ENCODE assay signal across 14 cellular contexts in the genomic region with DNA sequence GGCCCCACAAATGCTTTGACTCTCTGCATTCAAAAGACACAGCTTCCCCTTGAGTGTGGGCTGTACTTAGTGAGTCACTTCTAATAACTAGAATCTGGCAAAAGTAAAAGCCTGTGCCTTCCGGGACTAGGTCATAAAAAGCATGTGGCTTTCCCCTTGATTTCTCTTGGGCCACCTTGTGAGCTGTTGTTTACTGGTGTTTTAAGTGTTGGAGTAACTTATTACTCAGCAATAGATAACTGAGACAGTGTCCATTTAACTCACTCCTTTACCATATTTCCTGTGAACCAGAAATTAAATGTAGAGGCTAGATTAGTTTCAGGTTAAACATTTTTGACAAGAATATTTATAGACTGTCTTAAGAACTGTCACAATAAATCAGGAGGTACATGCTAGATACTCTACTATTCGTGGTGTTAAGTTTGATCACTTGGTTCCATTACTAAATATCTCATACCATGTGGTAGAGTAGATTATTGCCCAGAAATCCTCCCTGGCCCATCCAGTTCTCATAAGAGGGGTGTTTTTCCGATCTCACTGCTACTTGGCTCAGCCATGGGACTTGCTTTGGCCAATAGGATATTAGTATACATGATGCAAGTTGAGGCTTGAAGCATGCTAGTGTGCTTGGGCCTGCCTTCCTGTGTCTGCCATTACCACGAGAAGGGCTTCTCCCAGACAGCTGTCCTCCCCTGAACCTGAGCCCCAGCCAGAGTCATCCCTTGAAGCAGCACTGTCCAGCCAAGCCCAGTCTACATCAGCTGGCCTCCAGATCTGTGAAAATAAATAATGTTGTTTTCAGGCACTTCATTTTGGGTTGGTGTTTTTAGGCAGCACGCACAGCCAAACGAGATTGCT. TPM values are rescaled to one million over a fixed set of nuclear protein-coding genes. Genes with fewer than 3 reads are reported as not detected.
DNase-seq lines count a peak whose midpoint lies in the region; ATAC-seq and TF ChIP-seq lines count a peak whose summit lies in the region.
"Had no signal": no experiment of that assay in that cellular context is flagged by ENCODE, and none has a peak within 500 bp of the region (broad histone marks: within the 10 kb centered on the region; RNA-seq: fewer than 3 reads in every experiment).

No MANE protein-coding gene starts in this region.

- no peaks in the 10 kb centered on the region for H3K9me2 ChIP-seq in SK-N-SH

- intact Hi-C loops in gastrocnemius medialis (cut with DNase I; ENCODE audit: low total_unique reads), result loop anchor here (5.0 kb wide), 1 partner anchor 34 kb away; the partner anchor contains the start of gene MARCHF6

- TF ChIP-seq RAD21 in SK-N-SH (IDR thresholded peaks at IDR 0.05; ENCODE audit: low read length), result no peak

- H3K36me3 ChIP-seq in SK-N-SH (replicated peaks in 1 of 2; ENCODE audit: control insufficient read depth in 1 of 2, insufficient read depth in 2 of 2, low read length in 1 of 2) (no peaks in the 10 kb centered on the region), gastrocnemius medialis (no peaks in the 10 kb centered on the region)
- H3K36me3 ChIP-seq: brain microvascular endothelial cell, Peyer's patch, thoracic aorta had no signal

- TF ChIP-seq POLR2A in gastrocnemius medialis (IDR thresholded peaks at IDR 0.05), result no peak

- H3F3A ChIP-seq in SK-N-SH (replicated peaks; ENCODE audit: insufficient read depth), result no peaks in the 10 kb centered on the region

- no peak for TF ChIP-seq EP300 in SK-N-SH (IDR thresholded peaks at IDR 0.05; ENCODE audit: borderline replicate concordance in 1 of 2, low read depth in 1 of 2, low read length in 1 of 2)

- no peak overlapping the region for H2AFZ ChIP-seq in SK-N-SH (ENCODE audit: low read depth)
- H2AFZ ChIP-seq: GM23338 had no signal

- POLR2A ChIA-PET in SK-N-SH (lab: Yijun Ruan, JAX), result no interaction called here

- in situ Hi-C loops in gastrocnemius medialis (cut with MboI; ENCODE audit: low sequenced_read_pairs in 4 of 4), result no loop called here

- H3K27me3 ChIP-seq in SK-N-SH (ENCODE audit: insufficient read depth) (no peaks in the 10 kb centered on the region), gastrocnemius medialis (no peaks in the 10 kb centered on the region)
- H3K27me3 ChIP-seq: brain microvascular endothelial cell, Peyer's patch had no signal

- no peaks in the 10 kb centered on the region for H4K20me1 ChIP-seq in SK-N-SH (ENCODE audit: insufficient read depth)

- DNase-seq in SK-N-SH, result no peak
- peak; percentile 30 for DNase-seq in OCI-M1 (lab: John Stamatoyannopoulos, UW)
- DNase-seq in gastrocnemius medialis, result peak in 1 of 2 donors; percentile 55
- DNase-seq in NCI-H510A treated with DMSO at 0.1 percent for 48 hours (lab: John Stamatoyannopoulos, UW), result no peak
- no peak for DNase-seq in hypothalamus (lab: John Stamatoyannopoulos, UW)
- no peak for DNase-seq in AG08395 (ENCODE audit: low spot score)
- DNase-seq: brain microvascular endothelial cell; GDM1; Peyer's patch; stimulated activated CD4-positive, alpha-beta T cell treated with anti-CD3 and anti-CD28 coated beads, Interleukin-1b, Interleukin-23, amount 100 ng/mL, for 48 hours had no signal

- H3K27ac ChIP-seq in SK-N-SH (ENCODE audit: low read depth in 2 of 2, low read length in 1 of 2), result no peak overlapping the region
- H3K27ac ChIP-seq in gastrocnemius medialis, result peak overlapping the region; percentile 70 to 78 (median 74)
- H3K27ac ChIP-seq: brain microvascular endothelial cell, Peyer's patch, thoracic aorta had no signal

- CTCF ChIA-PET in SK-N-SH (lab: Yijun Ruan, JAX), result interaction anchor here (0.9 kb wide), 1 partner anchor 151 kb away, joined by 3 read pairs; no protein-coding TSS in a partner anchor

- no peak overlapping the region for H3K4me2 ChIP-seq in SK-N-SH
- H3K4me2 ChIP-seq: GM23338 had no signal

- H3K4me1 ChIP-seq in SK-N-SH (ENCODE audit: control insufficient read depth in 1 of 2, insufficient read depth in 2 of 2, low read depth in 1 of 2, low read length in 1 of 2) (no peaks in the 10 kb centered on the region), gastrocnemius medialis (peaks cover 21 to 27% of the 10 kb centered on the region in 2 donors)
- H3K4me1 ChIP-seq: Peyer's patch had no signal

- 73% methylated on average over 6 of the region's 6 CpGs for WGBS in SK-N-SH (ENCODE audit: low lambda C conversion rate)

- H3K4me3 ChIP-seq in SK-N-SH (ENCODE audit: low read depth in 2 of 2, low read length in 1 of 2), result no peak overlapping the region
- H3K4me3 ChIP-seq in gastrocnemius medialis, result no peak overlapping the region
- H3K4me3 ChIP-seq: GM23338, Peyer's patch, thoracic aorta had no signal

- no peaks in the 10 kb centered on the region for H3K79me2 ChIP-seq in SK-N-SH (ENCODE audit: insufficient read depth)

- H3K9me3 ChIP-seq in SK-N-SH (no peaks in the 10 kb centered on the region), gastrocnemius medialis (no peaks in the 10 kb centered on the region)
- H3K9me3 ChIP-seq: Peyer's patch, thoracic aorta had no signal

- H3K9ac ChIP-seq in SK-N-SH, result no peak overlapping the region

- ATAC-seq in SK-N-SH treated with all-trans-retinoic acid at 6 μM for 48 hours (peak; percentile 38; the same call in 1 of the 3 replicates), HG02840 (IDR thresholded peaks at IDR 0.05; ENCODE audit: low FRiP score, unreplicated experiment) (peak; percentile 75), gastrocnemius medialis (peak; percentile 48 to 64)
- ATAC-seq: GM23338 had no signal

- TF ChIP-seq CTCF in SK-N-SH (IDR thresholded peaks at IDR 0.05) (no peak), gastrocnemius medialis (IDR thresholded peaks at IDR 0.05 in 4 of 5, conservative IDR thresholded peaks at IDR 0.05 in 1 of 5) (no peak)

TF ChIP-seq in SK-N-SH treated with all-trans-retinoic acid at 6 μM for 48 hours, 23 proteins besides CTCF, POLR2A, EP300 and RAD21 (continues in another document):
- TF ChIP-seq OSR1 (CRISPR knock-in tag; IDR thresholded peaks at IDR 0.05) (no peak), TOX (CRISPR knock-in tag; IDR thresholded peaks at IDR 0.05; ENCODE audit: borderline replicate concordance) (no peak), RARB (CRISPR knock-in tag; IDR thresholded peaks at IDR 0.05) (no peak), ESRRG (CRISPR knock-in tag; IDR thresholded peaks at IDR 0.05) (no peak), ZNF8 (CRISPR knock-in tag; IDR thresholded peaks at IDR 0.05) (no peak), ZFP30 (CRISPR knock-in tag; IDR thresholded peaks at IDR 0.05) (no peak)
- TF ChIP-seq, protein P1, sequence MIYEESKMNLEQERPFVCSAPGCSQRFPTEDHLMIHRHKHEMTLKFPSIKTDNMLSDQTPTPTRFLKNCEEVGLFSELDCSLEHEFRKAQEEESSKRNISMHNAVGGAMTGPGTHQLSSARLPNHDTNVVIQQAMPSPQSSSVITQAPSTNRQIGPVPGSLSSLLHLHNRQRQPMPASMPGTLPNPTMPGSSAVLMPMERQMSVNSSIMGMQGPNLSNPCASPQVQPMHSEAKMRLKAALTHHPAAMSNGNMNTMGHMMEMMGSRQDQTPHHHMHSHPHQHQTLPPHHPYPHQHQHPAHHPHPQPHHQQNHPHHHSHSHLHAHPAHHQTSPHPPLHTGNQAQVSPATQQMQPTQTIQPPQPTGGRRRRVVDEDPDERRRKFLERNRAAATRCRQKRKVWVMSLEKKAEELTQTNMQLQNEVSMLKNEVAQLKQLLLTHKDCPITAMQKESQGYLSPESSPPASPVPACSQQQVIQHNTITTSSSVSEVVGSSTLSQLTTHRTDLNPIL (CRISPR knock-in tag; IDR thresholded peaks at IDR 0.05; ENCODE audit: low read depth), result no peak

TF ChIP-seq in SK-N-SH, 30 proteins besides CTCF, POLR2A, EP300 and RAD21 (continues in another document):
- TF ChIP-seq RFX5 (IDR thresholded peaks at IDR 0.05; ENCODE audit: low read length), result no peak
- no peak for TF ChIP-seq FOXM1 (IDR thresholded peaks at IDR 0.05; ENCODE audit: low read depth)
- TF ChIP-seq, protein P2, sequence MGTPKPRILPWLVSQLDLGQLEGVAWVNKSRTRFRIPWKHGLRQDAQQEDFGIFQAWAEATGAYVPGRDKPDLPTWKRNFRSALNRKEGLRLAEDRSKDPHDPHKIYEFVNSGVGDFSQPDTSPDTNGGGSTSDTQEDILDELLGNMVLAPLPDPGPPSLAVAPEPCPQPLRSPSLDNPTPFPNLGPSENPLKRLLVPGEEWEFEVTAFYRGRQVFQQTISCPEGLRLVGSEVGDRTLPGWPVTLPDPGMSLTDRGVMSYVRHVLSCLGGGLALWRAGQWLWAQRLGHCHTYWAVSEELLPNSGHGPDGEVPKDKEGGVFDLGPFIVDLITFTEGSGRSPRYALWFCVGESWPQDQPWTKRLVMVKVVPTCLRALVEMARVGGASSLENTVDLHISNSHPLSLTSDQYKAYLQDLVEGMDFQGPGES (IDR thresholded peaks at IDR 0.05; ENCODE audit: low read depth, low read length), result no peak
- TF ChIP-seq POLR2AphosphoS5 (IDR thresholded peaks at IDR 0.05; ENCODE audit: low read depth, low read length), result no peak
- no peak for TF ChIP-seq MEF2A (IDR thresholded peaks at IDR 0.05; ENCODE audit: borderline replicate concordance, low read depth)
- TF ChIP-seq, protein P3, sequence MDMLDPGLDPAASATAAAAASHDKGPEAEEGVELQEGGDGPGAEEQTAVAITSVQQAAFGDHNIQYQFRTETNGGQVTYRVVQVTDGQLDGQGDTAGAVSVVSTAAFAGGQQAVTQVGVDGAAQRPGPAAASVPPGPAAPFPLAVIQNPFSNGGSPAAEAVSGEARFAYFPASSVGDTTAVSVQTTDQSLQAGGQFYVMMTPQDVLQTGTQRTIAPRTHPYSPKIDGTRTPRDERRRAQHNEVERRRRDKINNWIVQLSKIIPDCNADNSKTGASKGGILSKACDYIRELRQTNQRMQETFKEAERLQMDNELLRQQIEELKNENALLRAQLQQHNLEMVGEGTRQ (IDR thresholded peaks at IDR 0.05; ENCODE audit: borderline replicate concordance, low read depth, low read length), result no peak
- TF ChIP-seq FOXJ3 (CRISPR knock-in tag; IDR thresholded peaks at IDR 0.05), result no peak
- no peak for TF ChIP-seq SIN3A (IDR thresholded peaks at IDR 0.05; ENCODE audit: borderline replicate concordance, low read depth, low read length)

RNA-seq across cellular contexts. Expression of gene CMBL, which starts 10.4 kb away (rescaled TPM):
- polyA plus RNA-seq in SK-N-SH (2012; rRNA removed), result 42.9 and 61.0 TPM in 2 replicates
- polyA plus RNA-seq in SK-N-SH (2012; cell fraction: cytosol; rRNA removed), result 35.4 and 47.5 TPM in 2 replicates
- 15.4 and 21.3 TPM in 2 replicates for polyA plus RNA-seq in SK-N-SH (2012; cell fraction: nucleus; rRNA removed)
- 10 to 100 TPM in 3 of 4 donors, 1 to 10 TPM in 1; 7.8 to 46.7 (median 35.6) TPM for total RNA-seq in gastrocnemius medialis

RNA-seq across cellular contexts. Expression of gene MARCHF6, which starts 35.4 kb away (rescaled TPM):
- polyA plus RNA-seq in SK-N-SH (2012; rRNA removed), result 52.4 and 98.0 TPM in 2 replicates
- polyA plus RNA-seq in SK-N-SH (2012; cell fraction: cytosol; rRNA removed), result 44.5 and 51.8 TPM in 2 replicates
- 123 and 283 TPM in 2 replicates for polyA plus RNA-seq in SK-N-SH (2012; cell fraction: nucleus; rRNA removed)
- 100 to 1,000 TPM; 139 to 173 (median 146) TPM for total RNA-seq in gastrocnemius medialis

Comparison
In these comparisons a context has a peak if more than half of its experiments do, and no peak if none do; other contexts are left out.
1. H3K27ac ChIP-seq: peak in gastrocnemius medialis (4 of 4); none in SK-N-SH (0 of 2).
2. Peak in every context shown above with its lines, with median percentiles within 50 percentile points of each other: ATAC-seq.